ENCODE assay signal across 8 cellular contexts in the genomic region with DNA sequence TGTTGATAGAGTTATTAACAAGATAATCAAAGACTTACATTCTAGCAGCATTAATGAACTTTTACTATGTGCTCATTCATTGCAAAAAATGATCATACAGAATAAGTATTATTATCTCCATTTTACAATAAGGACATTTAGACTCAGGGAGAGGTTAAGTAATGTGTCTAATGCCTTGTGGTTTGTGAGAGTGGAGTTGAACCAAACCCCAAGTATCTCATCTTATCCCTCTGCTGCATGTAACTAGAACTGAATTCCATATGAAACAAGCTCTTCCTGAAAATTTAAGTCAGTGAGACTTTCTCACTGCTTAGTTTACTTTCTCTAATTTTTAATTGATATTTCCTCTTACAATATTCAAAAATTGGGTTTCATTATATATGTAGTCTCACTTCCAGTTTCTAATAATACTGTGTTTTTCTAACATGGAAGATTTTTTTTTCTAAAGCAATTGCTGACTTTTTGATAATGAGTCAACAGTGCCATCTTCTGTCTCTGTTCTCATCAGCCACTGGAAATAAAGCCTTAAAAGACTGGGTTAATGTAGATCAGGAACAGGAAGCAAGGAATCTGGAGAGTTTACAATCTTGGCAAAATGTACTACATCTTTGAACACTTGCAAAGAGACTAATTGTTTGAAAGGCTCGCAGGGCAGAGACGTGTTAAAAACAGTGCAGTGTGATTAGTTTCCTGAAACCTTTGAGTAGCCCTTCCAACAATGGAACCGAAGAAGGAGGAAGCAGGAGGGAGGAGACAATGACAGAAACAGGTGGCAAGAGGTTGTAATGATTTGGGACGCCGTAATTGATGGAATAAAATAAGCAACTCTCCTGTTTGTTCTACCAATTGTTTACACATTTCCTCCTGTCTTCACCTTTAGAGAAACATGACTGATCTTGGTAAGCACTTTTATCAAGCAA.
DNase-seq lines count a peak whose midpoint lies in the region; ATAC-seq and TF ChIP-seq lines count a peak whose summit lies in the region.

No MANE protein-coding gene starts in this region.

- H3K9me3 Mint-ChIP-seq in MCF 10A (ENCODE audit: unreplicated experiment), result no peaks in the 10 kb centered on the region
- no peaks in the 10 kb centered on the region for H3K9me3 Mint-ChIP-seq in CD8-positive, alpha-beta T cell

- 0% methylated on average over 4 of the region's 5 CpGs for whole genome bisulfite sequencing in mammary epithelial cell (ENCODE audit: low coverage, missing lambda C conversion rate)
- WGBS in adrenal gland, 4 donors, result 4 to 5% (median 4%) methylated on average over 5 of the region's 5 CpGs

- TF ChIP-seq POLR2A in adrenal gland (IDR thresholded peaks at IDR 0.05), result no peak

- H3K4me1 ChIP-seq in mammary epithelial cell (ENCODE audit: insufficient read depth, low read length), result no peaks in the 10 kb centered on the region
- H3K4me1 ChIP-seq in adrenal gland (replicated peaks in 1 of 2), result no peaks in the 10 kb centered on the region
- no peaks in the 10 kb centered on the region for H3K4me1 ChIP-seq in CD8-positive, alpha-beta T cell (ENCODE audit: insufficient read depth, low read length)

- no peak overlapping the region for H2AFZ ChIP-seq in mammary epithelial cell (ENCODE audit: low read depth, low read length)

- BruUV-seq in MCF 10A (replicated peaks; lab: Mats Ljungman, UMichigan) (no TSS peak), mammary epithelial cell (replicated peaks; lab: Mats Ljungman, UMichigan) (no TSS peak)

- no peaks in the 10 kb centered on the region for H4K20me1 ChIP-seq in mammary epithelial cell (ENCODE audit: insufficient read depth, low read length)

- H3K27ac ChIP-seq in mammary epithelial cell (ENCODE audit: insufficient read depth, low read depth, low read length), result no peak overlapping the region
- no peak overlapping the region for H3K27ac ChIP-seq in adrenal gland
- H3K27ac ChIP-seq in CD8-positive, alpha-beta T cell (ENCODE audit: low read depth, low read length), result no peak overlapping the region

- H3K4me3 Mint-ChIP-seq in MCF 10A (ENCODE audit: unreplicated experiment), result peak overlapping the region; percentile 71
- no peak overlapping the region for H3K4me3 Mint-ChIP-seq in CD8-positive, alpha-beta T cell

- H3K27me3 Mint-ChIP-seq in MCF 10A (ENCODE audit: insufficient read depth, unreplicated experiment), result no peaks in the 10 kb centered on the region
- no peaks in the 10 kb centered on the region for H3K27me3 Mint-ChIP-seq in CD8-positive, alpha-beta T cell (ENCODE audit: low read depth)

- peaks cover 8% of the 10 kb centered on the region for H3K4me1 Mint-ChIP-seq in MCF 10A (ENCODE audit: insufficient read depth, unreplicated experiment)
- no peaks in the 10 kb centered on the region for H3K4me1 Mint-ChIP-seq in CD8-positive, alpha-beta T cell (ENCODE audit: low read depth)

- no peak overlapping the region for H3K4me3 ChIP-seq in mammary epithelial cell (replicated peaks in 1 of 3; ENCODE audit: insufficient read depth in 1 of 3, low read depth in 2 of 3, low read length in 3 of 3)
- H3K4me3 ChIP-seq in adrenal gland, result no peak overlapping the region
- no peak overlapping the region for H3K4me3 ChIP-seq in CD8-positive, alpha-beta T cell (ENCODE audit: low read depth, low read length)

- peaks cover 7% of the 10 kb centered on the region for H3K9me3 ChIP-seq in mammary epithelial cell (replicated peaks; ENCODE audit: insufficient read depth, low read length)
- H3K9me3 ChIP-seq in adrenal gland (replicated peaks in 1 of 3), result no peaks in the 10 kb centered on the region
- H3K9me3 ChIP-seq in CD8-positive, alpha-beta T cell (ENCODE audit: low read length), result no peaks in the 10 kb centered on the region

- H3K27me3 ChIP-seq in mammary epithelial cell (ENCODE audit: insufficient read depth, low read length), result no peaks in the 10 kb centered on the region
- H3K27me3 ChIP-seq in adrenal gland, result no peaks in the 10 kb centered on the region
- no peaks in the 10 kb centered on the region for H3K27me3 ChIP-seq in CD8-positive, alpha-beta T cell (ENCODE audit: insufficient read depth, low read length)

- in situ Hi-C loops in mammary epithelial cell (cut with MboI; ENCODE audit: low sequenced_read_pairs in 2 of 2), result no loop called here

- H3K36me3 ChIP-seq in mammary epithelial cell (ENCODE audit: insufficient read depth, low read length), result no peaks in the 10 kb centered on the region
- no peaks in the 10 kb centered on the region for H3K36me3 ChIP-seq in adrenal gland (replicated peaks in 1 of 2)
- no peaks in the 10 kb centered on the region for H3K36me3 ChIP-seq in CD8-positive, alpha-beta T cell (ENCODE audit: insufficient read depth, low read length)

- no peaks in the 10 kb centered on the region for H3K79me2 ChIP-seq in mammary epithelial cell (ENCODE audit: insufficient read depth, low read length)

- H3K27ac Mint-ChIP-seq in MCF 10A (ENCODE audit: low read depth, unreplicated experiment), result peak overlapping the region; percentile 52
- H3K27ac Mint-ChIP-seq in CD8-positive, alpha-beta T cell, result no peak overlapping the region

- no peaks in the 10 kb centered on the region for H3K36me3 Mint-ChIP-seq in MCF 10A (ENCODE audit: insufficient read depth, unreplicated experiment)
- no peaks in the 10 kb centered on the region for H3K36me3 Mint-ChIP-seq in CD8-positive, alpha-beta T cell

- ATAC-seq in HG02970 (IDR thresholded peaks at IDR 0.05; ENCODE audit: low FRiP score, unreplicated experiment), result peak; percentile 74
- ATAC-seq in CD8-positive, alpha-beta T cell, result no peak

- POLR2A ChIA-PET in MCF 10A (lab: Yijun Ruan, JAX), result no interaction called here
- POLR2A ChIA-PET in CD8-positive, alpha-beta T cell (lab: Charles Lee), result no interaction called here

- DNase-seq in MCF 10A (ENCODE audit: unreplicated experiment), result peak; percentile 64
- DNase-seq in mammary epithelial cell, result no peak
- DNase-seq in NCI-H1436 (lab: John Stamatoyannopoulos, UW), result peak; percentile 62
- peak in 1 of 7 donors; percentile 2 for DNase-seq in adrenal gland
- peak; percentile 51 for DNase-seq in retina
- no peak for DNase-seq in CD8-positive, alpha-beta T cell
- DNase-seq in dedifferentiated amniotic fluid mesenchymal stem cell (ENCODE audit: extremely low spot score), result no peak

- CTCF ChIA-PET in MCF 10A (lab: Yijun Ruan, JAX) (interaction anchor here (0.6 to 6.2 kb wide), 17 partner anchors 9 to 928 kb away, joined by 3 to 64 read pairs (median 4); no protein-coding TSS in a partner anchor), mammary epithelial cell (lab: Charles Lee; ENCODE audit: low non-redundant PET) (no interaction called here)
- CTCF ChIA-PET in CD8-positive, alpha-beta T cell (lab: Charles Lee), result no interaction called here

- no peak overlapping the region for H3K9ac ChIP-seq in mammary epithelial cell (ENCODE audit: insufficient read depth, low read length)

- TF ChIP-seq CTCF in MCF 10A (IDR thresholded peaks at IDR 0.05; ENCODE audit: unreplicated experiment), result peak; percentile 58
- no peak for TF ChIP-seq CTCF in mammary epithelial cell (conservative IDR thresholded peaks at IDR 0.05 in 1 of 2, IDR thresholded peaks at IDR 0.05 in 1 of 2; ENCODE audit: extremely low read depth in 1 of 2, insufficient read depth in 1 of 2, low read depth in 1 of 2, low read length in 2 of 2)
- peak; percentile 27 to 81 (median 62) for TF ChIP-seq CTCF in adrenal gland (IDR thresholded peaks at IDR 0.05)
- no peak for TF ChIP-seq CTCF in CD8-positive, alpha-beta T cell (IDR thresholded peaks at IDR 0.05)

- H3K4me2 ChIP-seq in mammary epithelial cell (ENCODE audit: insufficient read depth, low read depth, low read length), result no peak overlapping the region

- dilution Hi-C loops in mammary epithelial cell (cut with HindIII; ENCODE audit: low sequenced_read_pairs), result no loop called here

- intact Hi-C loops in MCF 10A (cut with micrococcal nuclease), result loop anchor here (1.0 to 10.0 kb wide), 5 partner anchors 143 to 1185 kb away; no protein-coding TSS in a partner anchor
- intact Hi-C loops in mammary epithelial cell (cut with micrococcal nuclease), result no loop called here
- intact Hi-C loops in adrenal gland (cut with DNase I), result loop anchor here (5.0 to 10.0 kb wide), 3 partner anchors 65 to 147 kb away; no protein-coding TSS in a partner anchor
- intact Hi-C loops in CD8-positive, alpha-beta T cell (cut with DNase I, micrococcal nuclease), result no loop called here

Comparison
In these comparisons a context has a peak if more than half of its experiments do, and no peak if none do; other contexts are left out.
1. DNase-seq: peak in MCF 10A (single experiment), NCI-H1436 (single experiment) and retina (single experiment); none in mammary epithelial cell (single experiment), CD8-positive, alpha-beta T cell (0 of 7) and dedifferentiated amniotic fluid mesenchymal stem cell (single experiment).
2. CTCF ChIP-seq: peak in MCF 10A (single experiment) and adrenal gland (6 of 6); none in mammary epithelial cell (0 of 2) and CD8-positive, alpha-beta T cell (single experiment).
3. intact Hi-C loops: an anchor here in MCF 10A (1.0 to 10.0 kb wide) and adrenal gland (5.0 to 10.0 kb wide); none called in mammary epithelial cell and CD8-positive, alpha-beta T cell.